In the genomic region with DNA sequence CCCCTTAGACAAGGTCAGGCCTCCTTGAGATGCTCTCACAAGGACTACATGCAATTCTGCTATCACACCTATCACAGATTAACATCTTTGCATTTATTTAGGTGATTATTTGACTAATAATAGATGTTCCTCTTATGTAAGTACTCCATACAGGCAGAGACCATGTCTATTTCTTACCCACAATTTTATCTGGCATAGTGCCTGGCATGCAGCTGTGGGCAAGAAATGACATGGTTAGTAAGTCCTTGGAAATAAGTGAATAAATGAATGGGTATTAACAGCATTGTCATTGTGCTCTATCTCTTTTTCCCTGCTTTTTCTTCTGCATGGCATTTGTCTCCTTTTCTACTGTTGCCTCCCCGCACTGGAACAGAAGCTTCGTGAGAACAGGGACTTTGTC, we compare ENCODE assay signal across 10 cellular contexts. TPM values are rescaled to one million over a fixed set of nuclear protein-coding genes. Genes with fewer than 3 reads are reported as not detected.
DNase-seq lines count a peak whose midpoint lies in the region; ATAC-seq, FAIRE-seq and TF ChIP-seq lines count a peak whose summit lies in the region.
"Had no signal": no experiment of that assay in that cellular context is flagged by ENCODE, and none has a peak within 500 bp of the region (broad histone marks: within the 10 kb centered on the region; RNA-seq: fewer than 3 reads in every experiment).

No MANE protein-coding gene starts in this region.

- H3K27me3 ChIP-seq in right lobe of liver: no peaks in the 10 kb centered on the region
- H3K27me3 ChIP-seq in HepG2 (ENCODE audit: control insufficient read depth in 1 of 2, insufficient read depth in 2 of 2, low read length in 2 of 2): no peaks in the 10 kb centered on the region
- no peaks in the 10 kb centered on the region for H3K27me3 ChIP-seq in ascending aorta
- H3K27me3 ChIP-seq in vagina: no peaks in the 10 kb centered on the region

- TF ChIP-seq CTCF in right lobe of liver (IDR thresholded peaks at IDR 0.05) (no peak), HepG2 (CRISPR knock-in tag; IDR thresholded peaks at IDR 0.05) (no peak), ascending aorta (IDR thresholded peaks at IDR 0.05) (no peak), vagina (IDR thresholded peaks at IDR 0.05) (no peak)

- CTCF ChIA-PET in HepG2 (lab: Yijun Ruan, JAX; ENCODE audit: low intra/inter-chr PET ratio, low total read pairs): interaction anchor here (0.9 to 2.7 kb wide), 4 partner anchors 32 to 82 kb away, joined by 3 to 44 read pairs (median 6); partner anchors contain the start of gene IRF1

- no peak overlapping the region for H3K9ac ChIP-seq in HepG2 (ENCODE audit: insufficient read depth, low read depth, low read length)
- H3K9ac ChIP-seq: SK-N-SH had no signal

- H2AFZ ChIP-seq in HepG2 (ENCODE audit: low read length): no peak overlapping the region

- peaks cover 0 to 19% of the 10 kb centered on the region in 2 donors for H3K36me3 Mint-ChIP-seq in naive B cell

- H3K4me3 Mint-ChIP-seq in naive B cell: peak overlapping the region in 3 of 8 donors; percentile 11 to 77 (median 16)
- H3K4me3 Mint-ChIP-seq: endodermal cell had no signal

- ATAC-seq in right lobe of liver: no peak
- ATAC-seq in HepG2: no peak
- no peak for ATAC-seq in naive B cell (ENCODE audit: low read depth in 2 of 2)
- ATAC-seq in HG02973 (IDR thresholded peaks at IDR 0.05; ENCODE audit: unreplicated experiment): no peak

- H3K4me1 Mint-ChIP-seq in naive B cell: peaks cover 83 to 99% (median 96%) of the 10 kb centered on the region in 3 donors

- TF ChIP-seq RAD21 in HepG2 (CRISPR knock-in tag; IDR thresholded peaks at IDR 0.05): no peak

- DNase-seq in right lobe of liver (no peak), HepG2 (ENCODE audit: low spot score) (no peak), ascending aorta (ENCODE audit: low spot score in 2 of 2) (no peak), naive B cell (no peak), vagina (ENCODE audit: extremely low spot score in 2 of 2) (peak in 1 of 2 donors; percentile 40), NCI-H748 (lab: John Stamatoyannopoulos, UW; ENCODE audit: unreplicated experiment) (no peak), retina (no peak)

- TF ChIP-seq POLR2A in right lobe of liver (IDR thresholded peaks at IDR 0.05) (no peak), HepG2 (IDR thresholded peaks at IDR 0.05; ENCODE audit: insufficient read depth in 1 of 2, low read depth in 2 of 2, low read length in 2 of 2) (no peak), vagina (IDR thresholded peaks at IDR 0.05) (no peak)

- H3K4me3 ChIP-seq in right lobe of liver (no peak overlapping the region), HepG2 (replicated peaks in 1 of 3; ENCODE audit: insufficient read depth in 1 of 3, low read depth in 2 of 3, low read length in 3 of 3) (no peak overlapping the region), ascending aorta (no peak overlapping the region), vagina (no peak overlapping the region)

- no peak overlapping the region for H3K4me2 ChIP-seq in HepG2 (ENCODE audit: low read depth, low read length)
- H3K4me2 ChIP-seq: SK-N-SH had no signal

- POLR2A ChIA-PET in HepG2 (lab: Yijun Ruan, JAX): interaction anchor here (1.0 kb wide), 1 partner anchor 51 kb away, joined by 4 read pairs; no protein-coding TSS in a partner anchor

- no TSS peak for BruUV-seq in HepG2 (replicated peaks; lab: Mats Ljungman, UMichigan)

- 60% methylated on average over 2 of the region's 2 CpGs for WGBS in right lobe of liver (ENCODE audit: insufficient coverage, low coverage, low lambda C conversion rate, missing lambda C conversion rate)
- 93% methylated on average over 2 of the region's 2 CpGs for WGBS in HepG2 (ENCODE audit: low lambda C conversion rate)

- no peaks in the 10 kb centered on the region for H3K9me3 Mint-ChIP-seq in naive B cell
- H3K9me3 Mint-ChIP-seq: endodermal cell had no signal

- in situ Hi-C loops in HepG2 (cut with HindIII; ENCODE audit: extremely low pct_ligation_motif_present, low pct_unique_long_range_greater_than_20kb): no loop called here

- H3K79me2 ChIP-seq in HepG2 (ENCODE audit: insufficient read depth, low read length): no peaks in the 10 kb centered on the region

- H3K4me1 ChIP-seq in right lobe of liver (peaks cover 5 to 88% (median 43%) of the 10 kb centered on the region in 4 donors), HepG2 (ENCODE audit: insufficient read depth, low read length) (peaks cover 52% of the 10 kb centered on the region), ascending aorta (peaks cover 19 to 73% of the 10 kb centered on the region in 2 donors), vagina (peaks cover 96% of the 10 kb centered on the region)

- no peaks in the 10 kb centered on the region for H4K20me1 ChIP-seq in HepG2 (ENCODE audit: insufficient read depth, low read length)

- no peaks in the 10 kb centered on the region for H3K27me3 Mint-ChIP-seq in naive B cell

- H3K27ac ChIP-seq in right lobe of liver: peak overlapping the region in 2 of 3 donors; percentile 38 to 62
- H3K27ac ChIP-seq in HepG2 (ENCODE audit: extremely low read length, insufficient read depth, low read length): no peak overlapping the region
- H3K27ac ChIP-seq in ascending aorta: peak overlapping the region; percentile 75 to 97
- peak overlapping the region; percentile 79 for H3K27ac ChIP-seq in vagina

- H3K27ac Mint-ChIP-seq in naive B cell: peak overlapping the region; percentile 15 to 98 (median 76)
- H3K27ac Mint-ChIP-seq: endodermal cell had no signal

- H3K36me3 ChIP-seq in right lobe of liver (peaks cover 0 to 13% (median 0%) of the 10 kb centered on the region in 4 donors), HepG2 (replicated peaks in 1 of 2; ENCODE audit: control insufficient read depth in 1 of 2, insufficient read depth in 2 of 2, low read length in 2 of 2) (no peaks in the 10 kb centered on the region; a peak in 1 of 5 replicates), ascending aorta (peaks cover 0 to 9% of the 10 kb centered on the region in 2 donors), vagina (no peaks in the 10 kb centered on the region)

- FAIRE-seq in HepG2 (lab: Jason Lieb, UNC): no peak

- intact Hi-C loops in right lobe of liver (cut with DNase I): loop anchor here in 1 of 2 donors (10.0 kb wide), 1 partner anchor 46 kb away; no protein-coding TSS in a partner anchor
- intact Hi-C loops in HepG2 (cut with micrococcal nuclease; ENCODE audit: unreplicated experiment): loop anchor here (1.0 to 2.0 kb wide), 3 partner anchors 50 to 82 kb away; partner anchors contain the start of gene IRF1
- intact Hi-C loops in ascending aorta (cut with DNase I): loop anchor here (1.0 kb wide), 1 partner anchor 71 kb away; the partner anchor contains the start of gene IRF1
- intact Hi-C loops in vagina (cut with DNase I): loop anchor here (5.0 kb wide), 1 partner anchor 68 kb away; no protein-coding TSS in a partner anchor

- TF ChIP-seq EP300 in HepG2 (IDR thresholded peaks at IDR 0.05; ENCODE audit: low read depth in 2 of 2, low read length in 2 of 2): no peak
- TF ChIP-seq EP300 in HepG2 (CRISPR knock-in tag; IDR thresholded peaks at IDR 0.05; ENCODE audit: borderline replicate concordance): no peak

- H3K9me3 ChIP-seq in right lobe of liver: no peaks in the 10 kb centered on the region
- H3K9me3 ChIP-seq in HepG2 (ENCODE audit: low read length): no peaks in the 10 kb centered on the region
- H3K9me3 ChIP-seq in ascending aorta: no peaks in the 10 kb centered on the region
- no peaks in the 10 kb centered on the region for H3K9me3 ChIP-seq in vagina
- H3K9me3 ChIP-seq: SK-N-SH had no signal

TF ChIP-seq in HepG2, 621 proteins besides CTCF, POLR2A, EP300 and RAD21 (continues in another document):
- TF ChIP-seq SETDB1 (CRISPR knock-in tag; IDR thresholded peaks at IDR 0.05; ENCODE audit: borderline replicate concordance) (no peak), HOXA3 (CRISPR knock-in tag; IDR thresholded peaks at IDR 0.05) (no peak), FOXO1 (CRISPR knock-in tag; IDR thresholded peaks at IDR 0.05) (no peak), ZKSCAN1 (IDR thresholded peaks at IDR 0.05; ENCODE audit: low read length) (no peak)
- TF ChIP-seq, protein P1, sequence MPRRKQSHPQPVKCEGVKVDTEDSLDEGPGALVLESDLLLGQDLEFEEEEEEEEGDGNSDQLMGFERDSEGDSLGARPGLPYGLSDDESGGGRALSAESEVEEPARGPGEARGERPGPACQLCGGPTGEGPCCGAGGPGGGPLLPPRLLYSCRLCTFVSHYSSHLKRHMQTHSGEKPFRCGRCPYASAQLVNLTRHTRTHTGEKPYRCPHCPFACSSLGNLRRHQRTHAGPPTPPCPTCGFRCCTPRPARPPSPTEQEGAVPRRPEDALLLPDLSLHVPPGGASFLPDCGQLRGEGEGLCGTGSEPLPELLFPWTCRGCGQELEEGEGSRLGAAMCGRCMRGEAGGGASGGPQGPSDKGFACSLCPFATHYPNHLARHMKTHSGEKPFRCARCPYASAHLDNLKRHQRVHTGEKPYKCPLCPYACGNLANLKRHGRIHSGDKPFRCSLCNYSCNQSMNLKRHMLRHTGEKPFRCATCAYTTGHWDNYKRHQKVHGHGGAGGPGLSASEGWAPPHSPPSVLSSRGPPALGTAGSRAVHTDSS (CRISPR knock-in tag; conservative IDR thresholded peaks at IDR 0.05): no peak

RNA-seq across cellular contexts. Expression of gene SLC22A5, which starts 49.4 kb away (rescaled TPM):
- total RNA-seq in right lobe of liver: 10 to 100 TPM in 1 of 6 experiments, 1 to 10 TPM in 5; 4.7 to 11.1 (median 6.5) TPM
- 4.0 and 7.1 TPM in 2 replicates for total RNA-seq in HepG2 (2016; rRNA removed; fragmentation: Illumina TruSeq; extraction: Trizol)
- total RNA-seq in HepG2 (2016; cell fraction: cytosol; rRNA removed; fragmentation: Illumina TruSeq; extraction: Trizol; ENCODE audit: low read depth): 1.7 and 1.8 TPM in 2 replicates
- total RNA-seq in HepG2 (2016; cell fraction: insoluble cytoplasmic fraction; rRNA removed; fragmentation: Illumina TruSeq; extraction: Trizol): 2.8 and 7.3 TPM in 2 replicates
- total RNA-seq in HepG2 (2016; cell fraction: membrane; rRNA removed; fragmentation: Illumina TruSeq; extraction: Trizol): 4.9 and 5.0 TPM in 2 replicates
- 9.2 and 10.1 TPM in 2 replicates for total RNA-seq in HepG2 (2016; cell fraction: nucleus; rRNA removed; fragmentation: Illumina TruSeq; extraction: Trizol)
- 15.1 and 17.1 TPM in 2 replicates for polyA plus RNA-seq in HepG2 (2011; rRNA removed)
- polyA plus RNA-seq in HepG2 (2011; cell fraction: cytosol; rRNA removed): 9.8 and 10.8 TPM in 2 replicates
- 31.0 and 32.0 TPM in 2 replicates for polyA plus RNA-seq in HepG2 (2011; cell fraction: nucleus; rRNA removed)
- polyA plus RNA-seq in HepG2 (2012): 4.3 and 4.5 TPM in 2 replicates
- polyA plus RNA-seq in HepG2 (2016; cell fraction: cytosol; fragmentation: Illumina TruSeq; extraction: Trizol; ENCODE audit: low read depth): 1.2 and 1.3 TPM in 2 replicates
- polyA plus RNA-seq in HepG2 (2016; cell fraction: insoluble cytoplasmic fraction; fragmentation: Illumina TruSeq; extraction: Trizol; ENCODE audit: low read depth): 3.2 and 3.9 TPM in 2 replicates
- 2.6 TPM in 2 replicates for polyA plus RNA-seq in HepG2 (2016; cell fraction: membrane; fragmentation: Illumina TruSeq; extraction: Trizol; ENCODE audit: low read depth)
- polyA plus RNA-seq in HepG2 (2016; cell fraction: nucleus; fragmentation: Illumina TruSeq; extraction: Trizol; ENCODE audit: insufficient read depth, low read depth): 16.4 and 21.5 TPM in 2 replicates
- polyA minus RNA-seq in HepG2 (2011; rRNA and poly(A)+ RNA removed; ENCODE audit: low replicate concordance): 40.2 and 159 TPM in 2 replicates
- polyA minus RNA-seq in HepG2 (2011; cell fraction: cytosol; rRNA and poly(A)+ RNA removed): 4.4 and 5.1 TPM in 2 replicates
- polyA minus RNA-seq in HepG2 (2011; cell fraction: nucleus; rRNA and poly(A)+ RNA removed): 10.6 and 10.7 TPM in 2 replicates
- total RNA-seq in ascending aorta: 11.9 TPM
- polyA plus RNA-seq in naive B cell (ENCODE audit: low read depth in 6 of 6): 1 to 10 TPM; 1.5 to 3.1 (median 1.9) TPM
- 15.2 TPM for total RNA-seq in vagina
